ENCODE assay signal across 18 cellular contexts in the genomic region with DNA sequence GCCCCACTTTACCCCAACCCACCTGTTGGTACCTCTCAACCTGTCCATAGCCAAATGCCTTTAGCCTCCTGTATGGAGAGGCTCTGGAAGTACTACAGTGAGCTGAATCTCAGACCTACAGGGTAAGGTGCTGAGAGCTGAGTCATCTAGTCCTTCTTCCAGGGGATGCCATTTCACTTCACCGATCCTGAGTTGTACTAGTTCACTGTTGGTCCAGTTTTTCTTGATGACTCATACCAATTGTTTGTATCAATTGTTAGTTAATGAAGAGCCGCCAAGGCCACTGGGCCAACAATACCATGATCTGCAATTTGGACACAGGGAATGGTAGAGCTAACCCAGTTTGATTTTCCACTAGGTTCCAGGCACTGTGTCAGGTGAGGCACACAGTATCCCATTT.
"Had no signal": no experiment of that assay in that cellular context is flagged by ENCODE, and none has a peak within 500 bp of the region (broad histone marks: within the 10 kb centered on the region; RNA-seq: fewer than 3 reads in every experiment).

No MANE protein-coding gene starts in this region.

- ATAC-seq: activated T-cell treated with anti-CD3 and anti-CD28 coated beads, Interleukin-2, amount 50 U/mL, for 72 hours; effector memory CD8-positive, alpha-beta T cell; esophagus mucosa; natural killer cell treated with Interleukin-12 subunit alpha and Interleukin-12 subunit beta and Interleukin-15 and Interleukin-18, amount 100 ng/mL, for 72 hours had no signal

- H3K4me3 ChIP-seq: skin epidermis, tibial artery, uterus had no signal

- FAIRE-seq: kidney had no signal

- DNase-seq: activated CD4-positive, alpha-beta T cell treated with anti-CD3 and anti-CD28 coated beads, Interleukin-2, amount 10 ng/mL, durations not matched to agents 7 days and 5 days; activated CD4-positive, CD25-positive, alpha-beta regulatory T cell; activated CD8-positive, alpha-beta memory T cell treated with anti-CD3 and anti-CD28 coated beads, Interleukin-2, amount 50 U/mL, for 48 hours; activated gamma-delta T cell; activated T-cell treated with anti-CD3 and anti-CD28 coated beads, Interleukin-2, amount 50 U/mL, for 72 hours; amygdala; cerebellar nuclear complex; effector memory CD8-positive, alpha-beta T cell; hippocampal formation; kidney; retina; stimulated activated CD4-positive, alpha-beta T cell treated with anti-CD3 and anti-CD28 coated beads, Interleukin-4, amount 100 ng/mL, for 24 hours; stimulated activated naive CD4-positive, alpha-beta T cell; tibial artery; uterus had no signal
